Comparison of ENCODE assay signal across 12 cellular contexts in the genomic region with DNA sequence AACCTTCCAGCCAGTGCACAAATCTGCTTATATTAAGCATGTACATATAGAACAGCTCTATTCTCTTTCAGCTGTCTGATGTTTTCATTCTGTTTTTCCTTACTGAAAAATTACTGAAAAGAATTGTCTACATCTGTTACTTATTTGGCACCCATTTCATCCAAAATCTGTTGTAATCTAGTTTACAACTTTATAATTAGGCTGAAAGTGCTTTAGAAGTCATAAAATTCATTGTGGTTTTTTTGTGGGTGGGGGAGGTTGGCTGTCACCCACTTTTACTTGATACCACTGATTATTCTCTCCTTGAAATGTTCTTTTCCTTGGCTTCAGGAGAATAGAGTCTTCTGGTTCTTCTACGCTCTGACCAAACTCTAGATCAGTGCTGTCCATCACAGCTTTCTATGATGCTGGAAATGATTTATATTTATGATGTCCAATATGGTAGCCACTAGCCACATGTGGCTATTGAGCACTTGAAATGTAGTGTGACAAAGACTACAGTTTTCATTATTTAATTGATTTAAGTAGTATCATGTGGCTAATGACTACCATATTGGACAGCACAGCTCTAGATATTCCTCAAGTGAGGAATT. TPM values are rescaled to one million over a fixed set of nuclear protein-coding genes. Genes with fewer than 3 reads are reported as not detected.
A peak's percentile ranks its signal among the peaks of the same experiment; 100 is the strongest.
DNase-seq lines count a peak whose midpoint lies in the region; ATAC-seq and TF ChIP-seq lines count a peak whose summit lies in the region.
"Had no signal": no experiment of that assay in that cellular context is flagged by ENCODE, and none has a peak within 500 bp of the region (broad histone marks: within the 10 kb centered on the region; RNA-seq: fewer than 3 reads in every experiment).

No MANE protein-coding gene starts in this region.

- H3K4me2 ChIP-seq in BLaER1 treated with 17β-estradiol and CSF1 and Interleukin-3, amounts not matched to agents 10 nM and 100 nM, result peak overlapping the region; percentile 46 to 98 (median 94); a peak in 17 of 22 replicates

- H3K4me1 ChIP-seq in BLaER1 treated with 17β-estradiol and CSF1 and Interleukin-3, amounts not matched to agents 10 nM and 100 nM, result peaks cover 28 to 35% (median 31%) of the 10 kb centered on the region in 10 experiments
- H3K4me1 ChIP-seq in adipocyte (ENCODE audit: control insufficient read depth, insufficient read depth, low read length) (peaks cover 27% of the 10 kb centered on the region), right lobe of liver (peaks cover 0 to 18% (median under 1%) of the 10 kb centered on the region in 4 donors), stomach (peaks cover 25 to 42% (median 36%) of the 10 kb centered on the region in 4 donors)

- no peak overlapping the region for H3K27ac ChIP-seq in BLaER1 treated with 17β-estradiol and CSF1 and Interleukin-3, amounts not matched to agents 10 nM and 100 nM
- H3K27ac ChIP-seq in right lobe of liver (peak overlapping the region in 1 of 3 donors; percentile 1), stomach (no peak overlapping the region)
- H3K27ac ChIP-seq: ovary, suprapubic skin had no signal

- H3K9me3 ChIP-seq in BLaER1 treated with 17β-estradiol and CSF1 and Interleukin-3, amounts not matched to agents 10 nM and 100 nM (replicated peaks in 1 of 11), result peaks cover 21 to 50% (median 38%) of the 10 kb centered on the region in 11 experiments
- peaks cover 6% of the 10 kb centered on the region for H3K9me3 ChIP-seq in adipocyte (ENCODE audit: control insufficient read depth, low read length)
- no peaks in the 10 kb centered on the region for H3K9me3 ChIP-seq in right lobe of liver
- H3K9me3 ChIP-seq in stomach, result peaks cover 0 to 10% (median 5%) of the 10 kb centered on the region in 4 donors
- H3K9me3 ChIP-seq: ovary had no signal

- no peak for DNase-seq in HFF-Myc (ENCODE audit: extremely low read depth, low read depth)
- DNase-seq in adipocyte (ENCODE audit: low read depth), result peak; percentile 21
- no peak for DNase-seq in right lobe of liver
- DNase-seq in cortex of kidney (lab: John Stamatoyannopoulos, UW), result no peak
- DNase-seq in stomach, result no peak
- no peak for DNase-seq in NCI-H446 (lab: John Stamatoyannopoulos, UW)
- DNase-seq: activated CD4-positive, alpha-beta T cell treated with anti-CD3 and anti-CD28 coated beads for 4 hours; ovary; Right ventricle myocardium superior had no signal

- WGBS in right lobe of liver (ENCODE audit: insufficient coverage, low coverage, low lambda C conversion rate, missing lambda C conversion rate), result no CpG with 5 or more reads among the region's 1 CpG
- 98 to 100% (median 100%) methylated on average over 1 of the region's 1 CpG for WGBS in stomach, 5 donors

- H3K9ac ChIP-seq in BLaER1 treated with 17β-estradiol and CSF1 and Interleukin-3, amounts not matched to agents 10 nM and 100 nM, result no peak overlapping the region
- no peak overlapping the region for H3K9ac ChIP-seq in adipocyte (ENCODE audit: low read length)

- H4K20me1 ChIP-seq in BLaER1 treated with 17β-estradiol and CSF1 and Interleukin-3, amounts not matched to agents 10 nM and 100 nM, result peaks cover 0 to 16% (median 14%) of the 10 kb centered on the region in 11 experiments; a peak in 19 of 22 replicates

- H3K36me3 ChIP-seq in BLaER1 treated with 17β-estradiol and CSF1 and Interleukin-3, amounts not matched to agents 10 nM and 100 nM, result peaks cover 0 to 18% (median 5%) of the 10 kb centered on the region in 11 experiments; a peak in 7 of 22 replicates
- H3K36me3 ChIP-seq in adipocyte (ENCODE audit: control insufficient read depth, insufficient read depth, low read length, severe bottlenecking) (no peaks in the 10 kb centered on the region), right lobe of liver (no peaks in the 10 kb centered on the region), stomach (peaks cover 0 to 4% (median 0%) of the 10 kb centered on the region in 4 donors)
- H3K36me3 ChIP-seq: ovary, suprapubic skin had no signal

- no peak for TF ChIP-seq POLR2A in right lobe of liver (IDR thresholded peaks at IDR 0.05)
- TF ChIP-seq POLR2A in stomach (IDR thresholded peaks at IDR 0.05), result no peak

- H3K4me3 ChIP-seq in BLaER1 treated with 17β-estradiol and CSF1 and Interleukin-3, amounts not matched to agents 10 nM and 100 nM, result no peak overlapping the region
- H3K4me3 ChIP-seq in HFF-Myc (replicated peaks; ENCODE audit: low read depth, low read length), result peak overlapping the region; percentile 94
- H3K4me3 ChIP-seq in adipocyte (ENCODE audit: low read length), result peak overlapping the region; percentile 94
- H3K4me3 ChIP-seq in right lobe of liver, result peak overlapping the region in 2 of 3 donors; percentile 84 to 91
- no peak overlapping the region for H3K4me3 ChIP-seq in stomach
- H3K4me3 ChIP-seq: suprapubic skin had no signal

- intact Hi-C loops in right lobe of liver (cut with DNase I), result no loop called here
- intact Hi-C loops in stomach (cut with DNase I; ENCODE audit: low total_unique reads), result no loop called here

- ATAC-seq in right lobe of liver, result no peak
- ATAC-seq in GM21447 (IDR thresholded peaks at IDR 0.05; ENCODE audit: unreplicated experiment), result no peak

- TF ChIP-seq EP300 in stomach (IDR thresholded peaks at IDR 0.05), result no peak

- TF ChIP-seq CTCF in HFF-Myc (IDR thresholded peaks at IDR 0.05; ENCODE audit: low read depth, low read length, missing control alignments), result no peak
- no peak for TF ChIP-seq CTCF in right lobe of liver (IDR thresholded peaks at IDR 0.05)
- no peak for TF ChIP-seq CTCF in stomach (IDR thresholded peaks at IDR 0.05)

- no peaks in the 10 kb centered on the region for H3K27me3 ChIP-seq in BLaER1 treated with 17β-estradiol and CSF1 and Interleukin-3, amounts not matched to agents 10 nM and 100 nM
- H3K27me3 ChIP-seq in adipocyte (replicated peaks; ENCODE audit: control insufficient read depth, insufficient read depth, low read length) (no peaks in the 10 kb centered on the region), right lobe of liver (no peaks in the 10 kb centered on the region), stomach (no peaks in the 10 kb centered on the region)
- H3K27me3 ChIP-seq: ovary, suprapubic skin had no signal

RNA-seq across cellular contexts. Expression of a gene that starts 2.7 kb away (rescaled TPM):
- total RNA-seq in right lobe of liver (1 to 10 TPM in 5 of 6 experiments, under 1 TPM in 1; 0.89 to 1.9 (median 1.7) TPM), stomach (1 to 10 TPM in 1 of 5 donors, under 1 TPM in 1, not detected in 3; 0.58 to 4.0 TPM)
- polyA plus RNA-seq in stomach, result 1 to 10 TPM; 1.2 to 1.8 (median 1.6) TPM

RNA-seq across cellular contexts. Expression of a gene that starts 3.2 kb away (rescaled TPM):
- total RNA-seq in right lobe of liver (10 to 100 TPM; 30.2 to 44.9 (median 39.6) TPM), stomach (10 to 100 TPM; 17.1 to 95.6 (median 37.1) TPM)
- 10 to 100 TPM; 12.9 to 20.0 (median 18.9) TPM for polyA plus RNA-seq in stomach

Comparison
In these comparisons a context has a peak if more than half of its experiments do, and no peak if none do; other contexts are left out.
1. H3K4me3 ChIP-seq: peak in HFF-Myc (single experiment), adipocyte (single experiment) and right lobe of liver (2 of 3); none in BLaER1 treated with 17β-estradiol and CSF1 and Interleukin-3, amounts not matched to agents 10 nM and 100 nM (0 of 10) and stomach (0 of 4).